10 cellular contexts compared by ENCODE assay signal in the genomic region with DNA sequence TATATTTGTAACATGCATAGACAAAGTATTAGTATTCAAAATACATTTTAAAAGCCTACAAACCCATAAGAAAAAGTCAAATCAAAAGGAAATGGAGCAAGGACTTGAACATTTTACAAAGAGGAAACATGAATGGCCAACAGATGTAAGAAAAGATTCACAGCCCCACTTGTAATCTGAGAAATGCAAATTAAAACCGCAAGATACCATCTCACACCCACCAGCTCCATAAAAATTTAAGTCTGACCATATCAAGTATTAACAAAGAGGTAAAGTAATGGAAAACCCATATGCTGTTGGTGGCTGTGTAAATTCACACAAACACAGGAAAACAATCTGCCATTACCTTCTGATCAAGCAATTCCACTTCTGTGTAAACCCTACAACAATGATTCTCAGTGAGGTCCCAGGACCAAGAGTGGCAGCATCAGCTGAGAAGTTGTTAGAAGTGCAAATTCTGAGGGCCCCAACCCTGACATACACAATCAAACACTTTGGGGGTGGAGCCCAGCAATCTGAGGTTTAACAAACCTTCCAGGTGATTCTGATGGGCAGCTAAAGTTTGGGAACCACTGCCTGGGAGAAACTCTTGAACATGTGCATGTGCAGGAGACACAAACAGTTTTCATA. TPM values are rescaled to one million over a fixed set of nuclear protein-coding genes. Genes with fewer than 3 reads are reported as not detected.
DNase-seq lines count a peak whose midpoint lies in the region; ATAC-seq and TF ChIP-seq lines count a peak whose summit lies in the region.
"Had no signal": no experiment of that assay in that cellular context is flagged by ENCODE, and none has a peak within 500 bp of the region (broad histone marks: within the 10 kb centered on the region; RNA-seq: fewer than 3 reads in every experiment).

No MANE protein-coding gene starts in this region.

- DNase-seq in NCI-H2107 treated with DMSO at 0.1 percent for 48 hours (lab: John Stamatoyannopoulos, UW; ENCODE audit: unreplicated experiment), result peak; percentile 28
- no peak for DNase-seq in NCI-H2107 (lab: John Stamatoyannopoulos, UW)
- DNase-seq in smooth muscle cell (lab: John Stamatoyannopoulos, UW; ENCODE audit: unreplicated experiment), result no peak
- DNase-seq in NCI-H82 (lab: John Stamatoyannopoulos, UW), result no peak
- DNase-seq in thyroid gland, result no peak
- no peak for DNase-seq in NCI-H345 (lab: John Stamatoyannopoulos, UW)
- DNase-seq: 8988T, NCI-H226 had no signal

- no peaks in the 10 kb centered on the region for H3F3A ChIP-seq in smooth muscle cell (ENCODE audit: low read depth)

- H3K4me3 ChIP-seq in smooth muscle cell, result no peak overlapping the region
- no peak overlapping the region for H3K4me3 ChIP-seq in thyroid gland (replicated peaks in 1 of 3)

- peaks cover 66% of the 10 kb centered on the region for H3K79me2 ChIP-seq in smooth muscle cell (ENCODE audit: low read depth)

- H3K9ac ChIP-seq in smooth muscle cell (ENCODE audit: low read depth), result no peak overlapping the region

- TF ChIP-seq POLR2A in thyroid gland (IDR thresholded peaks at IDR 0.05), result no peak

- WGBS in smooth muscle cell (ENCODE audit: low lambda C conversion rate), result 51% methylated on average over 1 of the region's 1 CpG
- WGBS in thyroid gland, 2 donors, result 74 to 91% methylated on average over 1 of the region's 1 CpG

- no peak overlapping the region for H2AFZ ChIP-seq in smooth muscle cell (ENCODE audit: low read depth)

- no peaks in the 10 kb centered on the region for H3K36me3 ChIP-seq in smooth muscle cell (ENCODE audit: low read depth)
- H3K36me3 ChIP-seq in thyroid gland, result peaks cover 0 to 2% of the 10 kb centered on the region in 2 donors

- peaks cover 21% of the 10 kb centered on the region for H4K20me1 ChIP-seq in smooth muscle cell (ENCODE audit: low read depth)

- no peaks in the 10 kb centered on the region for H3K9me3 ChIP-seq in smooth muscle cell (replicated peaks; ENCODE audit: low read depth)
- H3K9me3 ChIP-seq in thyroid gland, result no peaks in the 10 kb centered on the region

- intact Hi-C loops in thyroid gland (cut with DNase I), result no loop called here

- peak; percentile 77 for ATAC-seq in HG03432 (IDR thresholded peaks at IDR 0.05; ENCODE audit: unreplicated experiment)

- H3K4me1 ChIP-seq in smooth muscle cell (ENCODE audit: low read depth), result peaks cover 12% of the 10 kb centered on the region
- peaks cover 13 to 42% of the 10 kb centered on the region in 2 donors for H3K4me1 ChIP-seq in thyroid gland

- H3K27ac ChIP-seq in angular gyrus (ENCODE audit: low read depth, low read length) (peak overlapping the region; percentile 7), smooth muscle cell (ENCODE audit: low read depth) (no peak overlapping the region), thyroid gland (peak overlapping the region in 1 of 3 donors; percentile 18)

- peak overlapping the region; percentile 26 for H3K4me2 ChIP-seq in smooth muscle cell

- TF ChIP-seq CTCF in smooth muscle cell (IDR thresholded peaks at IDR 0.05; ENCODE audit: borderline replicate concordance, insufficient read depth, poor library complexity, severe bottlenecking) (no peak), thyroid gland (IDR thresholded peaks at IDR 0.05) (no peak)

- H3K27me3 ChIP-seq in smooth muscle cell (ENCODE audit: low read depth), result no peaks in the 10 kb centered on the region
- H3K27me3 ChIP-seq in thyroid gland, result no peaks in the 10 kb centered on the region

RNA-seq across cellular contexts. Expression of a gene that starts 30.9 kb away (rescaled TPM):
- total RNA-seq in smooth muscle cell (35.5 and 47.0 TPM in 2 replicates), thyroid gland (100 to 1,000 TPM; 110 to 154 (median 125) TPM)
- 24.8 and 41.1 TPM in 2 replicates for polyA plus RNA-seq in smooth muscle cell

RNA-seq across cellular contexts. Expression of a gene that starts 47.3 kb away (rescaled TPM):
- total RNA-seq in smooth muscle cell (24.5 and 28.3 TPM in 2 replicates), thyroid gland (1 to 10 TPM in 2 of 4 donors, under 1 TPM in 2; 0.39 to 2.0 (median 0.82) TPM)
- polyA plus RNA-seq in smooth muscle cell, result 18.7 and 21.7 TPM in 2 replicates

RNA-seq across cellular contexts. Expression of a gene that starts 54.0 kb away (rescaled TPM):
- total RNA-seq in smooth muscle cell (not detected in 2 replicates), thyroid gland (1 to 10 TPM; 1.1 to 4.8 (median 3.4) TPM)
- 0.80 and 2.1 TPM in 2 replicates for polyA plus RNA-seq in smooth muscle cell
